Comparison of ENCODE assay signal across 1 cellular context in genomic region chrX:101219116-101219839, GRCh38.
TF ChIP-seq lines count a peak whose summit lies in the region.

Gene DRP2 (plus strand): TSS chrX:101219786. CDS start chrX:101231648, 11,862 bp downstream.

TF ChIP-seq in IMR-90, 13 proteins besides CTCF, POLR2A, EP300 and RAD21 (continued from another document):
- TF ChIP-seq, protein P1, sequence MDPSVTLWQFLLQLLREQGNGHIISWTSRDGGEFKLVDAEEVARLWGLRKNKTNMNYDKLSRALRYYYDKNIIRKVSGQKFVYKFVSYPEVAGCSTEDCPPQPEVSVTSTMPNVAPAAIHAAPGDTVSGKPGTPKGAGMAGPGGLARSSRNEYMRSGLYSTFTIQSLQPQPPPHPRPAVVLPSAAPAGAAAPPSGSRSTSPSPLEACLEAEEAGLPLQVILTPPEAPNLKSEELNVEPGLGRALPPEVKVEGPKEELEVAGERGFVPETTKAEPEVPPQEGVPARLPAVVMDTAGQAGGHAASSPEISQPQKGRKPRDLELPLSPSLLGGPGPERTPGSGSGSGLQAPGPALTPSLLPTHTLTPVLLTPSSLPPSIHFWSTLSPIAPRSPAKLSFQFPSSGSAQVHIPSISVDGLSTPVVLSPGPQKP (IDR thresholded peaks at IDR 0.05; ENCODE audit: borderline replicate concordance, low read depth, low read length) = no peak
- TF ChIP-seq RFX5 (IDR thresholded peaks at IDR 0.05; ENCODE audit: low read depth, low read length) (no peak), CHD1 (IDR thresholded peaks at IDR 0.05; ENCODE audit: low read depth, low read length) (no peak)
